Comparison of ENCODE assay signal across 8 cellular contexts in the genomic region with DNA sequence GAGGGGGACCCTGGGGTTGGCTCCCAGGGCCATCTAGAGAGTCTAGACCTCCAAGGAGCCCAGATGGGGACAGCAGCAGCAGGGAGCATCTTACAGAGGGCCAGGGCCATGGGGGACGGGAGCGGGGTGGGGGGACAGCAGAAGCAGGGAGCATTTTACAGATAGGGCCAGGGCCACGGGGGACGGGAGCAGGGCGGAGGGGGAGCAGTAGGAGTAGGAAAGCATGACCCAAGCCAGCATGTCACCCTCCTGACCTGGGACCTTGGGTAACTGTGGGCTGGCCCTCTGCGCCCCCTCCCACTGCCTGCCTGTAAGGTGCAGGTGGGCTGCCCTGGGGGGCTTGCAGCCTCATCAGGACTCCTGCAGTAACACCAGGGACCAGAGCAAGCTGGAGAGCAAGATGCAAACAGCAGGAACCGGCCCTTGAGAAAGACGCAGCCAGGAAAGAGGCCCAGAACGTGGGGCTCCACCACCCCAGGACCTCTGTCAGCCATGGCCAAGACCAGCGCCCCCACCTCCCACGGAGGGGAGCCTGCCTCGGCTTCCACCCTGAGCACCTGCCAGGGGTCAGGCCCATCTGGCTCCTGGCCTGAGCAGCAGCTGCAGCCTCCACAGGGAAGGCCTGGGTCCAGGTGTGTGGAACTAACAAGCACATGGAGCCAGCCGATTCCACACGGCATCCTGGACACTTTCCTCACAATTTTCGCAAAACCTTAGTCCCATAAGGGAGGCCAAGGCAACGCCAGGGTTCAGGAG. TPM values are rescaled to one million over a fixed set of nuclear protein-coding genes. Genes with fewer than 3 reads are reported as not detected.
DNase-seq lines count a peak whose midpoint lies in the region; ATAC-seq, FAIRE-seq and TF ChIP-seq lines count a peak whose summit lies in the region.

No MANE protein-coding gene starts in this region.

- DNase-seq in CD4-positive, alpha-beta T cell, result no peak
- DNase-seq in bronchial epithelial cell (ENCODE audit: low read depth), result no peak
- no peak for DNase-seq in nephron progenitor cell
- DNase-seq in NCI-H1417 (lab: John Stamatoyannopoulos, UW), result no peak
- DNase-seq in NCI-H82 (lab: John Stamatoyannopoulos, UW), result no peak

- H3K36me3 ChIP-seq in KOPT-K1 (ENCODE audit: insufficient read depth, low read length) (peaks cover 44% of the 10 kb centered on the region; the same call in 1 of the 2 replicates), bronchial epithelial cell (ENCODE audit: control insufficient read depth, insufficient read depth, low read length) (peaks cover 37% of the 10 kb centered on the region)

- no peak for TF ChIP-seq CTCF in CD4-positive, alpha-beta T cell (IDR thresholded peaks at IDR 0.05)
- no peak for TF ChIP-seq CTCF in bronchial epithelial cell (IDR thresholded peaks at IDR 0.05; ENCODE audit: insufficient read depth, low read length, severe bottlenecking)
- no peak for TF ChIP-seq CTCF in nephron progenitor cell (IDR thresholded peaks at IDR 0.05)

- CTCF ChIA-PET in CD4-positive, alpha-beta T cell (lab: Charles Lee), result no interaction called here

- H3K27ac Mint-ChIP-seq in CD4-positive, alpha-beta T cell, result peak overlapping the region; percentile 88
- H3K27ac Mint-ChIP-seq in nephron progenitor cell, result no peak overlapping the region

- H3K4me3 ChIP-seq in bronchial epithelial cell (ENCODE audit: low read depth, low read length), result peak overlapping the region; percentile 59

- no peaks in the 10 kb centered on the region for H3K27me3 ChIP-seq in CD4-positive, alpha-beta T cell (ENCODE audit: control insufficient read depth, insufficient read depth, low read length)
- no peaks in the 10 kb centered on the region for H3K27me3 ChIP-seq in bronchial epithelial cell (ENCODE audit: control insufficient read depth, insufficient read depth, low read length)

- H3K27ac ChIP-seq in CD4-positive, alpha-beta T cell (ENCODE audit: low read depth, low read length), result no peak overlapping the region
- H3K27ac ChIP-seq in KOPT-K1 (ENCODE audit: low read depth, low read length, poor library complexity, severe bottlenecking), result peak overlapping the region; percentile 68

- intact Hi-C loops in CD4-positive, alpha-beta T cell (cut with DNase I, micrococcal nuclease), result loop anchor here in 1 of 2 experiments (5.0 kb wide), 2 partner anchors 35 to 40 kb away; a partner anchor contains a TSS

- no peaks in the 10 kb centered on the region for H3K9me3 Mint-ChIP-seq in CD4-positive, alpha-beta T cell
- no peaks in the 10 kb centered on the region for H3K9me3 Mint-ChIP-seq in nephron progenitor cell

- POLR2A ChIA-PET in CD4-positive, alpha-beta T cell (lab: Charles Lee), result interaction anchor here (5.5 kb wide), 1 partner anchor 148 kb away, joined by 30 read pairs; a partner anchor contains a TSS

- no peak for FAIRE-seq in bronchial epithelial cell (lab: Jason Lieb, UNC)

- H3K4me3 Mint-ChIP-seq in CD4-positive, alpha-beta T cell, result peak overlapping the region; percentile 93
- H3K4me3 Mint-ChIP-seq in nephron progenitor cell, result peak overlapping the region; percentile 83

- H3K36me3 Mint-ChIP-seq in CD4-positive, alpha-beta T cell (ENCODE audit: low read depth), result peaks cover 10% of the 10 kb centered on the region
- peaks cover 3% of the 10 kb centered on the region for H3K36me3 Mint-ChIP-seq in nephron progenitor cell (ENCODE audit: low read depth)

- peaks cover 40% of the 10 kb centered on the region for H3K4me1 Mint-ChIP-seq in CD4-positive, alpha-beta T cell (ENCODE audit: low read depth)
- H3K4me1 Mint-ChIP-seq in nephron progenitor cell, result peaks cover 53% of the 10 kb centered on the region

- no peak for ATAC-seq in CD4-positive, alpha-beta T cell (ENCODE audit: poor library complexity)
- ATAC-seq in HG02588 (IDR thresholded peaks at IDR 0.05; ENCODE audit: unreplicated experiment) (no peak), GM21423 (IDR thresholded peaks at IDR 0.05; ENCODE audit: unreplicated experiment) (no peak)

- H3K9me3 ChIP-seq in CD4-positive, alpha-beta T cell (ENCODE audit: control insufficient read depth, low read length), result no peaks in the 10 kb centered on the region
- H3K9me3 ChIP-seq in KOPT-K1 (ENCODE audit: insufficient read depth, low read length, poor library complexity, severe bottlenecking), result no peaks in the 10 kb centered on the region

- no peaks in the 10 kb centered on the region for H3K27me3 Mint-ChIP-seq in CD4-positive, alpha-beta T cell
- no peaks in the 10 kb centered on the region for H3K27me3 Mint-ChIP-seq in nephron progenitor cell (ENCODE audit: low read depth, poor library complexity)

RNA-seq across cellular contexts. Expression of a gene that starts 2.4 kb away (rescaled TPM):
- 10 to 100 TPM; 39.7 to 43.6 TPM for total RNA-seq in CD4-positive, alpha-beta T cell
- 26.3 and 31.9 TPM in 2 replicates for total RNA-seq in bronchial epithelial cell

RNA-seq across cellular contexts. Expression of a gene that starts 12.3 kb away (rescaled TPM):
- under 1 TPM in 1 of 2 experiments, not detected in 1; 0.80 TPM for total RNA-seq in CD4-positive, alpha-beta T cell
- 0.13 TPM in 1 of 2 replicates, not detected in the other for total RNA-seq in bronchial epithelial cell

RNA-seq across cellular contexts. Expression of a gene that starts 17.5 kb away (rescaled TPM):
- total RNA-seq in CD4-positive, alpha-beta T cell, result 1 to 10 TPM; 3.8 to 3.9 TPM
- total RNA-seq in bronchial epithelial cell, result 2.9 and 5.2 TPM in 2 replicates

RNA-seq across cellular contexts. Expression of a gene that starts 19.4 kb away (rescaled TPM):
- total RNA-seq in CD4-positive, alpha-beta T cell, result 1 to 10 TPM; 1.9 to 2.0 TPM
- total RNA-seq in bronchial epithelial cell, result 15.8 and 20.1 TPM in 2 replicates

RNA-seq across cellular contexts. Expression of a gene that starts 23.3 kb away (rescaled TPM):
- total RNA-seq in CD4-positive, alpha-beta T cell, result 10 to 100 TPM; 14.5 TPM
- total RNA-seq in bronchial epithelial cell, result 16.1 and 18.4 TPM in 2 replicates
